8 cellular contexts compared by ENCODE assay signal in genomic region chr6:34243901-34244884, GRCh38. TPM values are rescaled to one million over a fixed set of nuclear protein-coding genes. Genes with fewer than 3 reads are reported as not detected.
DNase-seq lines count a peak whose midpoint lies in the region; ATAC-seq, FAIRE-seq and TF ChIP-seq lines count a peak whose summit lies in the region.

No MANE protein-coding gene starts in this region.

- H3K27ac ChIP-seq in astrocyte (ENCODE audit: low read depth, low read length) (peak overlapping the region; percentile 85), right cardiac atrium (ENCODE audit: low read length) (no peak overlapping the region)

- peak in 1 of 2 donors; percentile 18 for ATAC-seq in natural killer cell treated with Interleukin-12 subunit alpha and Interleukin-12 subunit beta and Interleukin-15 and Interleukin-18, amount 100 ng/mL, for 72 hours
- ATAC-seq in natural killer cell (no peak), right cardiac atrium (peak; percentile 10 to 69), GM19455 (IDR thresholded peaks at IDR 0.05; ENCODE audit: unreplicated experiment) (no peak)

- peak overlapping the region; percentile 86 for H3K4me2 ChIP-seq in astrocyte (ENCODE audit: low read length)

- H3K36me3 ChIP-seq in astrocyte (ENCODE audit: insufficient read depth, low read length): peaks cover 19% of the 10 kb centered on the region

- H3K4me3 ChIP-seq in astrocyte (ENCODE audit: insufficient read depth, low read depth, low read length) (no peak overlapping the region), right cardiac atrium (ENCODE audit: low read length) (no peak overlapping the region)

- H3K4me1 ChIP-seq in astrocyte (ENCODE audit: insufficient read depth, low read length) (peaks cover 64% of the 10 kb centered on the region), right cardiac atrium (ENCODE audit: control insufficient read depth, insufficient read depth, low read length) (peaks cover 2% of the 10 kb centered on the region)

- peak; percentile 69 for FAIRE-seq in RCC 7860 (lab: Jason Lieb, UNC)
- no peak for FAIRE-seq in astrocyte (lab: Jason Lieb, UNC)

- H3K4me3 Mint-ChIP-seq in natural killer cell treated with Interleukin-12 subunit alpha and Interleukin-12 subunit beta and Interleukin-15 and Interleukin-18, amount 100 ng/mL, for 72 hours: no peak overlapping the region
- H3K4me3 Mint-ChIP-seq in natural killer cell (no peak overlapping the region), astrocyte (ENCODE audit: unreplicated experiment) (peak overlapping the region; percentile 14)

- no peaks in the 10 kb centered on the region for H3K27me3 Mint-ChIP-seq in natural killer cell treated with Interleukin-12 subunit alpha and Interleukin-12 subunit beta and Interleukin-15 and Interleukin-18, amount 100 ng/mL, for 72 hours
- H3K27me3 Mint-ChIP-seq in natural killer cell (ENCODE audit: low read depth in 2 of 2) (no peaks in the 10 kb centered on the region), astrocyte (ENCODE audit: low read depth, unreplicated experiment) (no peaks in the 10 kb centered on the region)

- H3K27me3 ChIP-seq in astrocyte (ENCODE audit: insufficient read depth, low read length): no peaks in the 10 kb centered on the region
- H3K27me3 ChIP-seq in right cardiac atrium (ENCODE audit: control insufficient read depth, insufficient read depth): no peaks in the 10 kb centered on the region

- intact Hi-C loops in natural killer cell (cut with micrococcal nuclease) (loop anchor here (5.0 kb wide), 1 partner anchor 283 kb away; no protein-coding TSS in a partner anchor), right cardiac atrium (cut with DNase I) (no loop called here)

- peak overlapping the region in 1 of 2 donors; percentile 64 for H3K27ac Mint-ChIP-seq in natural killer cell treated with Interleukin-12 subunit alpha and Interleukin-12 subunit beta and Interleukin-15 and Interleukin-18, amount 100 ng/mL, for 72 hours
- peak overlapping the region in 1 of 2 donors; percentile 97 for H3K27ac Mint-ChIP-seq in natural killer cell
- peak overlapping the region; percentile 93 for H3K27ac Mint-ChIP-seq in astrocyte (ENCODE audit: unreplicated experiment)

- peaks cover 50% of the 10 kb centered on the region for H3K79me2 ChIP-seq in astrocyte (ENCODE audit: insufficient read depth, low read length)

- WGBS in right cardiac atrium: 32% methylated on average over 19 of the region's 19 CpGs

- peaks cover 29% of the 10 kb centered on the region for H4K20me1 ChIP-seq in astrocyte (ENCODE audit: insufficient read depth, low read length)

- peaks cover 25 to 40% of the 10 kb centered on the region in 2 donors for H3K4me1 Mint-ChIP-seq in natural killer cell treated with Interleukin-12 subunit alpha and Interleukin-12 subunit beta and Interleukin-15 and Interleukin-18, amount 100 ng/mL, for 72 hours (ENCODE audit: low read depth in 2 of 2)
- H3K4me1 Mint-ChIP-seq in natural killer cell (peaks cover 6 to 41% of the 10 kb centered on the region in 2 donors), astrocyte (ENCODE audit: low read depth, unreplicated experiment) (peaks cover 31% of the 10 kb centered on the region)

- no peak overlapping the region for H2AFZ ChIP-seq in astrocyte (ENCODE audit: low read depth, low read length)

- H3K9me3 ChIP-seq in astrocyte (ENCODE audit: insufficient read depth, low read depth, low read length) (no peaks in the 10 kb centered on the region), right cardiac atrium (ENCODE audit: control insufficient read depth, low read length) (no peaks in the 10 kb centered on the region)

- DNase-seq in natural killer cell treated with Interleukin-12 subunit alpha and Interleukin-12 subunit beta and Interleukin-15 and Interleukin-18, amount 100 ng/mL, for 72 hours (ENCODE audit: low spot score): peak; percentile 71
- DNase-seq in natural killer cell (no peak), RCC 7860 (ENCODE audit: low spot score) (peak; percentile 91), astrocyte (ENCODE audit: low read depth) (peak; percentile 85), right cardiac atrium (peak; percentile 75 to 82 (median 80)), NCI-H1694 (lab: John Stamatoyannopoulos, UW) (no peak)
- DNase-seq in stimulated activated CD4-positive, alpha-beta T cell treated with anti-CD3 and anti-CD28 coated beads, Interleukin-1b, Interleukin-23, amount 100 ng/mL, for 4 hours (ENCODE audit: low read depth in 2 of 2): peak; percentile 58 to 61

- H3K9me3 Mint-ChIP-seq in natural killer cell treated with Interleukin-12 subunit alpha and Interleukin-12 subunit beta and Interleukin-15 and Interleukin-18, amount 100 ng/mL, for 72 hours: no peaks in the 10 kb centered on the region
- H3K9me3 Mint-ChIP-seq in natural killer cell (no peaks in the 10 kb centered on the region), astrocyte (ENCODE audit: unreplicated experiment) (no peaks in the 10 kb centered on the region)

- peak overlapping the region; percentile 83 for H3K9ac ChIP-seq in astrocyte (ENCODE audit: low read length)

- TF ChIP-seq CTCF in natural killer cell (IDR thresholded peaks at IDR 0.05) (no peak), astrocyte (IDR thresholded peaks at IDR 0.05; ENCODE audit: insufficient read depth, low read depth, low read length) (peak; percentile 33)

- H3K36me3 Mint-ChIP-seq in natural killer cell treated with Interleukin-12 subunit alpha and Interleukin-12 subunit beta and Interleukin-15 and Interleukin-18, amount 100 ng/mL, for 72 hours: no peaks in the 10 kb centered on the region
- H3K36me3 Mint-ChIP-seq in natural killer cell: no peaks in the 10 kb centered on the region
- H3K36me3 Mint-ChIP-seq in astrocyte (ENCODE audit: low read depth, unreplicated experiment): peaks cover 6% of the 10 kb centered on the region

RNA-seq across cellular contexts. Expression of gene SMIM29, which starts 4.6 kb away (rescaled TPM):
- total RNA-seq in natural killer cell treated with Interleukin-12 subunit alpha and Interleukin-12 subunit beta and Interleukin-15 and Interleukin-18, amount 100 ng/mL, for 72 hours: 10 to 100 TPM; 15.9 to 20.9 TPM
- total RNA-seq in natural killer cell (10 to 100 TPM; 30.8 to 48.0 (median 39.7) TPM), astrocyte (11.1 and 13.9 TPM in 2 replicates), right cardiac atrium (10 to 100 TPM; 17.0 to 25.5 (median 22.4) TPM)
- polyA plus RNA-seq in right cardiac atrium: 34.8 TPM

RNA-seq across cellular contexts. Expression of gene HMGA1, which starts 7.5 kb away (rescaled TPM):
- total RNA-seq in natural killer cell treated with Interleukin-12 subunit alpha and Interleukin-12 subunit beta and Interleukin-15 and Interleukin-18, amount 100 ng/mL, for 72 hours: 100 to 1,000 TPM; 151 to 556 TPM
- total RNA-seq in natural killer cell: 10 to 100 TPM; 63.1 to 84.2 (median 77.3) TPM
- 109 and 199 TPM in 2 replicates for total RNA-seq in astrocyte
- 10 to 100 TPM; 34.5 to 43.0 (median 39.0) TPM for total RNA-seq in right cardiac atrium
- 29.7 TPM for polyA plus RNA-seq in right cardiac atrium

Comparison
In these comparisons a context has a peak if more than half of its experiments do, and no peak if none do; other contexts are left out.
1. DNase-seq: peak in natural killer cell treated with Interleukin-12 subunit alpha and Interleukin-12 subunit beta and Interleukin-15 and Interleukin-18, amount 100 ng/mL, for 72 hours (single experiment), RCC 7860 (single experiment), astrocyte (single experiment), right cardiac atrium (3 of 3) and stimulated activated CD4-positive, alpha-beta T cell treated with anti-CD3 and anti-CD28 coated beads, Interleukin-1b, Interleukin-23, amount 100 ng/mL, for 4 hours (2 of 2); none in natural killer cell (single experiment) and NCI-H1694 (single experiment).
2. ATAC-seq: peak in right cardiac atrium (2 of 2); none in natural killer cell (0 of 3) and GM19455 (single experiment).